Comparison of ENCODE assay signal across 8 cellular contexts in genomic region chr17:8807070-8807550, GRCh38. TPM values are rescaled to one million over a fixed set of nuclear protein-coding genes. Genes with fewer than 3 reads are reported as not detected.
DNase-seq lines count a peak whose midpoint lies in the region; ATAC-seq lines count a peak whose summit lies in the region.

No MANE protein-coding gene starts in this region.

- peaks cover 11% of the 10 kb centered on the region for H3K4me1 Mint-ChIP-seq in activated T-helper 17 cell treated with anti-CD3 and anti-CD28 coated beads, Interleukin-2, amount 50 U/mL, for 72 hours

- peaks cover 14% of the 10 kb centered on the region for H3K36me3 Mint-ChIP-seq in activated T-helper 17 cell treated with anti-CD3 and anti-CD28 coated beads, Interleukin-2, amount 50 U/mL, for 72 hours (ENCODE audit: low read depth)

- H3K9me3 Mint-ChIP-seq in activated T-helper 17 cell treated with anti-CD3 and anti-CD28 coated beads, Interleukin-2, amount 50 U/mL, for 72 hours = peaks cover 17% of the 10 kb centered on the region

- no peak for DNase-seq in cerebellum (ENCODE audit: low spot score)
- no peak for DNase-seq in globus pallidus (ENCODE audit: low spot score)
- DNase-seq in NCI-H1436 (lab: John Stamatoyannopoulos, UW) = no peak
- DNase-seq in 8988T = no peak

- ATAC-seq in GM19463 (IDR thresholded peaks at IDR 0.05; ENCODE audit: unreplicated experiment) (peak; percentile 80), HG03280 (IDR thresholded peaks at IDR 0.05; ENCODE audit: unreplicated experiment) (peak; percentile 87)
- ATAC-seq in activated T-helper 17 cell treated with anti-CD3 and anti-CD28 coated beads, Interleukin-2, amount 50 U/mL, for 72 hours (replicated peaks) = peak; percentile 93

- peak overlapping the region; percentile 74 for H3K27ac Mint-ChIP-seq in activated T-helper 17 cell treated with anti-CD3 and anti-CD28 coated beads, Interleukin-2, amount 50 U/mL, for 72 hours

- H3K4me3 Mint-ChIP-seq in activated T-helper 17 cell treated with anti-CD3 and anti-CD28 coated beads, Interleukin-2, amount 50 U/mL, for 72 hours = peak overlapping the region; percentile 30

- peak overlapping the region; percentile 31; the same call in 1 of the 2 replicates for H3K4me3 ChIP-seq in GM08714 (ENCODE audit: low read length)

- peaks cover 14% of the 10 kb centered on the region for H3K27me3 Mint-ChIP-seq in activated T-helper 17 cell treated with anti-CD3 and anti-CD28 coated beads, Interleukin-2, amount 50 U/mL, for 72 hours

RNA-seq across cellular contexts. Expression of gene MFSD6L, which starts 7.9 kb away (rescaled TPM):
- total RNA-seq in activated T-helper 17 cell treated with anti-CD3 and anti-CD28 coated beads, Interleukin-2, amount 50 U/mL, for 72 hours = under 1 TPM; 0.87 to 0.91 TPM
- total RNA-seq in cerebellum = 0.09 TPM

RNA-seq across cellular contexts. Expression of gene SPDYE4, which starts 48.8 kb away (rescaled TPM):
- total RNA-seq in activated T-helper 17 cell treated with anti-CD3 and anti-CD28 coated beads, Interleukin-2, amount 50 U/mL, for 72 hours = not detected
- not detected for total RNA-seq in cerebellum
